In the genomic region with DNA sequence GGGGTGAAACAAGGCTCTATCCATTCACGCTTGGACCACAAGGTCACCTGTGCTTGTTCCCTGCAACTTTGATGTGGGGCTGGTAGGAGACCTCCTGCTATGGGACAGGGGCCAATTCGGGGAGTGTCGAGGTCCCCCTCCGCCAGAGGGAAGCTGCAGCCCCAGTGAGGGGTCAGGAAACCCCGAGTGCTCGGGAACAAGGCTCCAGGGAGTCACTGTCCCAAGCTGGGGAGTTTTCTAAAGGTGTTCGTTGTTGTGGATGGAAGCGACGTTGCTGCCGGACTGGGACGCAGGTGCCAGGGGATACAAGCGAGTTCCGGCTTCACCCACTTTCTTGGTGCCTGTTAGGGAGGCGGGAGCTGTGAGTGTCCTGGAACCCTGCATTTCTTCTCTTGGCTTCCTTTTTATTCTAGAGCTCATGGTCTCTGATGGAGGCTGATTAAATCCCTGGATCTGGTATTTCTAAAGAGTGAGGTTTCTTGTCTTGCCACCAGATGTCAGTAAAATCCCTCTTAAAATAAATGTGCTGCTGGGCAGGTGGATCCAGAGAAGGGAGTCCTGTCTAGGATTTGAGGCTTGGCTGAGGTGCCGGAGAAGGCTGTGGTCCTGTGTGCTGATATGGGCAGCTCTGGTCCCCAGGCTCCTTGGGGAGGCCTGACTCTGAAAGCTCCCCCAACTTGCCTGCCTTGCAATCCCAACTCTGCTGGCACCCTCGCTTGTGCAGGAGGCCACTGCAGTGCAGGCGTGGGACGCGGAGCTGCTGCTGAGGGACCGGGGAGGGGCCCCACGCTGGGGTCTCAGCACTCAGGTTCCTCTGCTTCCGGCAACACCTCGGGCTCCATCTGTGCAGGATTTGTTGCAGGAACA, we compare ENCODE assay signal across 9 cellular contexts.
DNase-seq lines count a peak whose midpoint lies in the region; ATAC-seq, FAIRE-seq and TF ChIP-seq lines count a peak whose summit lies in the region.
"Had no signal": no experiment of that assay in that cellular context is flagged by ENCODE, and none has a peak within 500 bp of the region (broad histone marks: within the 10 kb centered on the region; RNA-seq: fewer than 3 reads in every experiment).

No MANE protein-coding gene starts in this region.

- no peaks in the 10 kb centered on the region for H3K9me3 Mint-ChIP-seq in HFFc6
- H3K9me3 Mint-ChIP-seq in activated T-helper 2 cell treated with anti-CD3 and anti-CD28 coated beads, Interferon-gamma antibody, Interleukin-2, Interleukin-4, amounts not matched to agents 10 μg/mL and 5 μg/mL and 100 μg/mL, durations not matched to agents 14 hours and 24 hours and 36 hours = no peaks in the 10 kb centered on the region
- H3K9me3 Mint-ChIP-seq: stimulated activated naive CD8-positive, alpha-beta T cell treated with anti-CD3 and anti-CD28 coated beads, Interleukin-15, Interleukin-2, amounts not matched to agents 100 ng/mL and 50 ng/mL, for 24 hours had no signal

- TF ChIP-seq RAD21 in HepG2 (CRISPR knock-in tag; IDR thresholded peaks at IDR 0.05) = 0 out of 2 replicates have a peak, but pooled peaks have one; percentile 23

- CTCF ChIA-PET in HepG2 (lab: Yijun Ruan, JAX; ENCODE audit: low intra/inter-chr PET ratio, low total read pairs) = interaction anchor here (1.0 to 2.4 kb wide), 3 partner anchors 969 to 1132 kb away, joined by 5 to 32 read pairs (median 7); no protein-coding TSS in a partner anchor

- H3K9ac ChIP-seq in HepG2 (ENCODE audit: insufficient read depth, low read depth, low read length) = no peak overlapping the region

- BruUV-seq in HepG2 (replicated peaks; lab: Mats Ljungman, UMichigan) = no TSS peak

- intact Hi-C loops in HepG2 (cut with micrococcal nuclease; ENCODE audit: unreplicated experiment) = loop anchor here (1.0 kb wide), 1 partner anchor 1132 kb away; no protein-coding TSS in a partner anchor
- intact Hi-C loops in activated T-helper 2 cell treated with anti-CD3 and anti-CD28 coated beads, Interferon-gamma antibody, Interleukin-2, Interleukin-4, amounts not matched to agents 10 μg/mL and 5 μg/mL and 100 μg/mL, durations not matched to agents 14 hours and 24 hours and 36 hours (cut with micrococcal nuclease) = no loop called here

- H3K27me3 ChIP-seq in BE2C (peaks cover 50% of the 10 kb centered on the region), HepG2 (ENCODE audit: control insufficient read depth in 1 of 2, insufficient read depth in 2 of 2, low read length in 2 of 2) (peaks cover 8 to 48% of the 10 kb centered on the region in 2 experiments)

- no peaks in the 10 kb centered on the region for H3K4me1 ChIP-seq in BE2C
- H3K4me1 ChIP-seq in HepG2 (ENCODE audit: insufficient read depth, low read length) = no peaks in the 10 kb centered on the region

- TF ChIP-seq EP300 in HepG2 (IDR thresholded peaks at IDR 0.05; ENCODE audit: low read depth in 2 of 2, low read length in 2 of 2) = no peak
- TF ChIP-seq EP300 in HepG2 (CRISPR knock-in tag; IDR thresholded peaks at IDR 0.05; ENCODE audit: borderline replicate concordance) = no peak

- H3K27ac Mint-ChIP-seq in HFFc6 = no peak overlapping the region
- no peak overlapping the region for H3K27ac Mint-ChIP-seq in activated T-helper 2 cell treated with anti-CD3 and anti-CD28 coated beads, Interferon-gamma antibody, Interleukin-2, Interleukin-4, amounts not matched to agents 10 μg/mL and 5 μg/mL and 100 μg/mL, durations not matched to agents 14 hours and 24 hours and 36 hours
- H3K27ac Mint-ChIP-seq: stimulated activated naive CD8-positive, alpha-beta T cell treated with anti-CD3 and anti-CD28 coated beads, Interleukin-15, Interleukin-2, amounts not matched to agents 100 ng/mL and 50 ng/mL, for 24 hours had no signal

- H3K36me3 ChIP-seq in BE2C (no peaks in the 10 kb centered on the region), HepG2 (replicated peaks in 1 of 2; ENCODE audit: control insufficient read depth in 1 of 2, insufficient read depth in 2 of 2, low read length in 2 of 2) (no peaks in the 10 kb centered on the region)

- H3K79me2 ChIP-seq in HepG2 (ENCODE audit: insufficient read depth, low read length) = no peaks in the 10 kb centered on the region

- H3K4me1 Mint-ChIP-seq in HFFc6 (ENCODE audit: low read depth) = no peaks in the 10 kb centered on the region
- H3K4me1 Mint-ChIP-seq in activated T-helper 2 cell treated with anti-CD3 and anti-CD28 coated beads, Interferon-gamma antibody, Interleukin-2, Interleukin-4, amounts not matched to agents 10 μg/mL and 5 μg/mL and 100 μg/mL, durations not matched to agents 14 hours and 24 hours and 36 hours (ENCODE audit: low read depth) = no peaks in the 10 kb centered on the region

- peak; percentile 63 for TF ChIP-seq CTCF in BE2C (IDR thresholded peaks at IDR 0.05; ENCODE audit: low read depth, low read length)
- peak; percentile 79 for TF ChIP-seq CTCF in HFFc6 (IDR thresholded peaks at IDR 0.05)
- TF ChIP-seq CTCF in HepG2 (CRISPR knock-in tag; IDR thresholded peaks at IDR 0.05) = peak; percentile 68

- H3K4me3 Mint-ChIP-seq in HFFc6 = no peak overlapping the region
- no peak overlapping the region for H3K4me3 Mint-ChIP-seq in activated T-helper 2 cell treated with anti-CD3 and anti-CD28 coated beads, Interferon-gamma antibody, Interleukin-2, Interleukin-4, amounts not matched to agents 10 μg/mL and 5 μg/mL and 100 μg/mL, durations not matched to agents 14 hours and 24 hours and 36 hours (ENCODE audit: low read depth)
- H3K4me3 Mint-ChIP-seq: stimulated activated naive CD8-positive, alpha-beta T cell treated with anti-CD3 and anti-CD28 coated beads, Interleukin-15, Interleukin-2, amounts not matched to agents 100 ng/mL and 50 ng/mL, for 24 hours had no signal

- H2AFZ ChIP-seq in HepG2 (ENCODE audit: low read length) = no peak overlapping the region

- H4K20me1 ChIP-seq in HepG2 (ENCODE audit: insufficient read depth, low read length) = no peaks in the 10 kb centered on the region

- no peak overlapping the region for H3K27ac ChIP-seq in HepG2 (ENCODE audit: extremely low read length, insufficient read depth, low read length)

- no peak overlapping the region for H3K4me2 ChIP-seq in HepG2 (ENCODE audit: low read depth, low read length)

- no peak overlapping the region for H3K4me3 ChIP-seq in BE2C (ENCODE audit: low read depth, low read length)
- no peak overlapping the region for H3K4me3 ChIP-seq in HepG2 (replicated peaks in 1 of 3; ENCODE audit: insufficient read depth in 1 of 3, low read depth in 2 of 3, low read length in 3 of 3)

- POLR2A ChIA-PET in HepG2 (lab: Yijun Ruan, JAX) = no interaction called here

- in situ Hi-C loops in HepG2 (cut with HindIII; ENCODE audit: extremely low pct_ligation_motif_present, low pct_unique_long_range_greater_than_20kb) = loop anchor here (5.0 to 10.0 kb wide), 2 partner anchors 968 to 1130 kb away; no protein-coding TSS in a partner anchor

- no peaks in the 10 kb centered on the region for H3K36me3 Mint-ChIP-seq in HFFc6 (ENCODE audit: low read depth)
- no peaks in the 10 kb centered on the region for H3K36me3 Mint-ChIP-seq in activated T-helper 2 cell treated with anti-CD3 and anti-CD28 coated beads, Interferon-gamma antibody, Interleukin-2, Interleukin-4, amounts not matched to agents 10 μg/mL and 5 μg/mL and 100 μg/mL, durations not matched to agents 14 hours and 24 hours and 36 hours (ENCODE audit: low read depth)

- peaks cover 14% of the 10 kb centered on the region for H3K27me3 Mint-ChIP-seq in HFFc6 (ENCODE audit: insufficient read depth)
- H3K27me3 Mint-ChIP-seq in activated T-helper 2 cell treated with anti-CD3 and anti-CD28 coated beads, Interferon-gamma antibody, Interleukin-2, Interleukin-4, amounts not matched to agents 10 μg/mL and 5 μg/mL and 100 μg/mL, durations not matched to agents 14 hours and 24 hours and 36 hours (ENCODE audit: low read depth) = no peaks in the 10 kb centered on the region
- H3K27me3 Mint-ChIP-seq: stimulated activated naive CD8-positive, alpha-beta T cell treated with anti-CD3 and anti-CD28 coated beads, Interleukin-15, Interleukin-2, amounts not matched to agents 100 ng/mL and 50 ng/mL, for 24 hours had no signal

- TF ChIP-seq POLR2A in HepG2 (IDR thresholded peaks at IDR 0.05; ENCODE audit: insufficient read depth in 1 of 2, low read depth in 2 of 2, low read length in 2 of 2) = no peak

- DNase-seq in BE2C (no peak), HFFc6 (peak; percentile 53), NCI-H69 (lab: John Stamatoyannopoulos, UW) (peak; percentile 96), dedifferentiated amniotic fluid mesenchymal stem cell (ENCODE audit: extremely low spot score) (peak; percentile 47), HepG2 (ENCODE audit: low spot score) (peak; percentile 18)
- no peak for DNase-seq in activated T-cell treated with anti-CD3 and anti-CD28 coated beads, Interleukin-2, amount 50 U/mL, for 1 hour
- no peak for DNase-seq in activated T-helper 2 cell treated with anti-CD3 and anti-CD28 coated beads, Interferon-gamma antibody, Interleukin-2, Interleukin-4, amounts not matched to agents 10 μg/mL and 5 μg/mL and 100 μg/mL, durations not matched to agents 14 hours and 24 hours and 36 hours (ENCODE audit: low spot score)

- 43% methylated on average over 20 of the region's 23 CpGs for WGBS in HepG2 (ENCODE audit: low lambda C conversion rate)

- no peaks in the 10 kb centered on the region for H3K9me3 ChIP-seq in BE2C
- H3K9me3 ChIP-seq in HepG2 (ENCODE audit: low read length) = no peaks in the 10 kb centered on the region

- FAIRE-seq in HepG2 (lab: Jason Lieb, UNC) = no peak

- ATAC-seq in HepG2 (peak; percentile 83), GM19351 (IDR thresholded peaks at IDR 0.05; ENCODE audit: unreplicated experiment) (no peak)

TF ChIP-seq in HepG2, 621 proteins besides CTCF, POLR2A, EP300 and RAD21:
- TF ChIP-seq CCDC6 (CRISPR knock-in tag; IDR thresholded peaks at IDR 0.05) (no peak), ZFYVE20 (CRISPR knock-in tag; IDR thresholded peaks at IDR 0.05; ENCODE audit: borderline replicate concordance, low read depth) (no peak), STAG1 (CRISPR knock-in tag; IDR thresholded peaks at IDR 0.05) (peak; percentile 80), ZNF451 (CRISPR knock-in tag; IDR thresholded peaks at IDR 0.05) (no peak), SMC3 (IDR thresholded peaks at IDR 0.05; ENCODE audit: low read length) (peak; percentile 71)
- TF ChIP-seq, protein P1, sequence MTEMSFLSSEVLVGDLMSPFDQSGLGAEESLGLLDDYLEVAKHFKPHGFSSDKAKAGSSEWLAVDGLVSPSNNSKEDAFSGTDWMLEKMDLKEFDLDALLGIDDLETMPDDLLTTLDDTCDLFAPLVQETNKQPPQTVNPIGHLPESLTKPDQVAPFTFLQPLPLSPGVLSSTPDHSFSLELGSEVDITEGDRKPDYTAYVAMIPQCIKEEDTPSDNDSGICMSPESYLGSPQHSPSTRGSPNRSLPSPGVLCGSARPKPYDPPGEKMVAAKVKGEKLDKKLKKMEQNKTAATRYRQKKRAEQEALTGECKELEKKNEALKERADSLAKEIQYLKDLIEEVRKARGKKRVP (CRISPR knock-in tag; IDR thresholded peaks at IDR 0.05) = no peak
TF ChIP-seq in HepG2: peak in this region for 2.

Comparison
In these comparisons a context has a peak if more than half of its experiments do, and no peak if none do; other contexts are left out.
1. DNase-seq: peak in HFFc6 (single experiment), NCI-H69 (single experiment), dedifferentiated amniotic fluid mesenchymal stem cell (single experiment) and HepG2 (single experiment); none in BE2C (single experiment), activated T-cell treated with anti-CD3 and anti-CD28 coated beads, Interleukin-2, amount 50 U/mL, for 1 hour (single experiment) and activated T-helper 2 cell treated with anti-CD3 and anti-CD28 coated beads, Interferon-gamma antibody, Interleukin-2, Interleukin-4, amounts not matched to agents 10 μg/mL and 5 μg/mL and 100 μg/mL, durations not matched to agents 14 hours and 24 hours and 36 hours (single experiment).
2. Peak in every context shown above with its lines, with median percentiles within 50 percentile points of each other: CTCF ChIP-seq.